In genomic region chr9:2628926-2629325, GRCh38 we compare ENCODE assay signal across 26 cellular contexts. TPM values are rescaled to one million over a fixed set of nuclear protein-coding genes. Genes with fewer than 3 reads are reported as not detected.
DNase-seq lines count a peak whose midpoint lies in the region; ATAC-seq and TF ChIP-seq lines count a peak whose summit lies in the region.
"Had no signal": no experiment of that assay in that cellular context is flagged by ENCODE, and none has a peak within 500 bp of the region (broad histone marks: within the 10 kb centered on the region; RNA-seq: fewer than 3 reads in every experiment).

No MANE protein-coding gene starts in this region.

- H3K27me3 ChIP-seq in left ventricle myocardium inferior (ENCODE audit: low read depth): no peaks in the 10 kb centered on the region
- H3K27me3 ChIP-seq: SJSA1 had no signal

- no peak for TF ChIP-seq CTCF in left ventricle myocardium inferior (IDR thresholded peaks at IDR 0.05; ENCODE audit: borderline replicate concordance)
- no peak for TF ChIP-seq CTCF in WTC11 (IDR thresholded peaks at IDR 0.05)
- no peak for TF ChIP-seq CTCF in foreskin fibroblast (IDR thresholded peaks at IDR 0.05; ENCODE audit: low read depth, low read length)
- TF ChIP-seq CTCF in coronary artery (IDR thresholded peaks at IDR 0.05): no peak

- H3K9me3 ChIP-seq in left ventricle myocardium inferior (replicated peaks): no peaks in the 10 kb centered on the region
- H3K9me3 ChIP-seq: BE2C, HAP-1, MG63, SJSA1 had no signal

- no peaks in the 10 kb centered on the region for H3K36me3 ChIP-seq in left ventricle myocardium inferior
- H3K36me3 ChIP-seq: BE2C, HAP-1, MG63, SJSA1 had no signal

- H3K27ac ChIP-seq in left ventricle myocardium inferior (replicated peaks) (peak overlapping the region; percentile 96), coronary artery (no peak overlapping the region)
- H3K27ac ChIP-seq: PC-9, SJSA1 had no signal

- POLR2A ChIA-PET in WTC11 (lab: Charles Lee): no interaction called here

- 0 out of 2 replicates have a peak, but pooled peaks cover 3% of the 10 kb centered on the region for H3K9me3 Mint-ChIP-seq in WTC11
- H3K9me3 Mint-ChIP-seq: HFFc6 had no signal

- H3K4me1 ChIP-seq in left ventricle myocardium inferior: peaks cover 84% of the 10 kb centered on the region
- H3K4me1 ChIP-seq: BE2C, SJSA1 had no signal

- 0 out of 2 replicates have a peak, but pooled peaks cover 2% of the 10 kb centered on the region for H3K27me3 Mint-ChIP-seq in WTC11 (ENCODE audit: low read depth)

- intact Hi-C loops in left ventricle myocardium inferior (cut with micrococcal nuclease): no loop called here
- intact Hi-C loops in Right ventricle myocardium superior (cut with DNase I): loop anchor here (5.0 to 10.0 kb wide), 2 partner anchors 64 to 487 kb away; no protein-coding TSS in a partner anchor

- peaks cover 81% of the 10 kb centered on the region for H3K4me1 Mint-ChIP-seq in WTC11

- H3K4me3 Mint-ChIP-seq in WTC11: no peak overlapping the region
- H3K4me3 Mint-ChIP-seq: HFFc6 had no signal

- DNase-seq in left ventricle myocardium inferior: no peak
- DNase-seq in Right ventricle myocardium superior: no peak
- DNase-seq in WTC11 (ENCODE audit: low spot score): no peak
- DNase-seq in foreskin fibroblast: peak; percentile 16 to 46
- no peak for DNase-seq in NCI-H1436 treated with DMSO at 0.1 percent for 48 hours (lab: John Stamatoyannopoulos, UW)
- DNase-seq in coronary artery (ENCODE audit: low spot score): no peak
- DNase-seq: 8988T; ACHN; BE2C; Calu3; DMS79 treated with DMSO at 0.1 percent for 48 hours; GF-D8; HFFc6; KBM-7; MG63; NCI-H1694; NCI-H2029 treated with DMSO at 0.1 percent for 48 hours; NCI-H446 treated with DMSO at 0.1 percent for 48 hours; NCI-H526; NCI-H82; NK-92 treated with Interleukin-12 subunit alpha and Interleukin-12 subunit beta, amount 100 ng/mL, for 24 hours; PC-9 had no signal

- no peak for ATAC-seq in Right ventricle myocardium superior (ENCODE audit: poor library complexity)
- no peak for ATAC-seq in WTC11
- no peak for ATAC-seq in GM19467 (IDR thresholded peaks at IDR 0.05; ENCODE audit: unreplicated experiment)
- ATAC-seq: Right ventricle myocardium inferior had no signal

- CTCF ChIA-PET in WTC11 (lab: Charles Lee): interaction anchor here (1.5 kb wide), 1 partner anchor 99 kb away, joined by 3 read pairs; no protein-coding TSS in a partner anchor

- peak overlapping the region; percentile 57 for H3K27ac Mint-ChIP-seq in WTC11
- H3K27ac Mint-ChIP-seq: HFFc6 had no signal

- H3K4me3 ChIP-seq in left ventricle myocardium inferior (no peak overlapping the region), foreskin fibroblast (ENCODE audit: low read depth in 1 of 2, low read length in 2 of 2) (no peak overlapping the region), coronary artery (no peak overlapping the region)
- H3K4me3 ChIP-seq: HAP-1, MG63, PC-9, SJSA1 had no signal

- H3K36me3 Mint-ChIP-seq in WTC11: peaks cover 23% of the 10 kb centered on the region

TF ChIP-seq in WTC11, 78 proteins besides CTCF, POLR2A, EP300 and RAD21:
- TF ChIP-seq OVOL2 (CRISPR knock-in tag; IDR thresholded peaks at IDR 0.05; ENCODE audit: borderline replicate concordance): no peak
- TF ChIP-seq ZSCAN18 (CRISPR knock-in tag; IDR thresholded peaks at IDR 0.05): no peak
- no peak for TF ChIP-seq FOXP1 (CRISPR knock-in tag; IDR thresholded peaks at IDR 0.05; ENCODE audit: borderline replicate concordance)
- no peak for TF ChIP-seq CDX4 (CRISPR knock-in tag; IDR thresholded peaks at IDR 0.05; ENCODE audit: borderline replicate concordance)
- TF ChIP-seq ZNF423 (CRISPR knock-in tag; IDR thresholded peaks at IDR 0.05): no peak
- no peak for TF ChIP-seq IRF1 (CRISPR knock-in tag; IDR thresholded peaks at IDR 0.05)
- TF ChIP-seq GTF2I (CRISPR knock-in tag; conservative IDR thresholded peaks at IDR 0.05): no peak
- TF ChIP-seq ZNF232 (CRISPR knock-in tag; IDR thresholded peaks at IDR 0.05): no peak
- TF ChIP-seq CREM (CRISPR knock-in tag; IDR thresholded peaks at IDR 0.05): no peak
- no peak for TF ChIP-seq TCF7 (CRISPR knock-in tag; IDR thresholded peaks at IDR 0.05; ENCODE audit: low read depth)

RNA-seq across cellular contexts. Expression of gene VLDLR, which starts 7.3 kb away (rescaled TPM):
- total RNA-seq in left ventricle myocardium inferior: 144 TPM
- total RNA-seq in Right ventricle myocardium superior: 121 TPM
- 40.8 to 57.1 TPM (median 56.6 TPM) in 3 replicates for total RNA-seq in WTC11 (2021)

Comparison
In these comparisons a context has a peak if more than half of its experiments do, and no peak if none do; other contexts are left out.
1. DNase-seq: peak in foreskin fibroblast (2 of 2); none in left ventricle myocardium inferior (single experiment), Right ventricle myocardium superior (single experiment), WTC11 (single experiment), NCI-H1436 treated with DMSO at 0.1 percent for 48 hours (single experiment) and coronary artery (single experiment).